11 cellular contexts compared by ENCODE assay signal in the genomic region with DNA sequence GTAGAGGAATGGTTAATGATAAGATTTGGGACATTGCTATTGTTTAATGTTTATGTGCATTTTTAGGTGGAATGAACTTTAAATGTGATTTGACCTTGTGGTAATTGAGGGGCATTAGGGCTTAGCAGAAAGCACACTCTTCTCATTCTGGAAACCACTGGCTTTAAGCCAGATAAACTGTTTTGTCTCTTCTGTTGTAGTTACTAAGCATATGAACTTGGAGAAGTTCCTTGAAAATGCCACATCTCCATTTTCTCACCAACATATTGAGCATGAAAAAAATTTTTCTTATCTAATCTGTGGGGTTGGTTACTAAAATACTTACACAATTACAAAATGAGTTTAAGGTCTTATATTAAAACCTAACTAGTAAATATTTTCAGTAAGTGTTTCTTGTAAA.
"Had no signal": no experiment of that assay in that cellular context is flagged by ENCODE, and none has a peak within 500 bp of the region (broad histone marks: within the 10 kb centered on the region; RNA-seq: fewer than 3 reads in every experiment).

No MANE protein-coding gene starts in this region.

- H3K9me3 ChIP-seq: breast epithelium, esophagus muscularis mucosa, tibial artery, vagina had no signal

- H3K27me3 ChIP-seq: breast epithelium, esophagus muscularis mucosa, tibial artery, vagina had no signal

- H3K27ac ChIP-seq: parathyroid adenoma, tibial artery, vagina had no signal

- H3K79me2 ChIP-seq: parathyroid adenoma had no signal

- H3K36me3 ChIP-seq: breast epithelium, esophagus muscularis mucosa, tibial artery, vagina had no signal

- H3K4me1 ChIP-seq: parathyroid adenoma, tibial artery, vagina had no signal

- H3K4me3 ChIP-seq: breast epithelium, esophagus muscularis mucosa, smooth muscle cell, tibial artery, vagina had no signal

- H3K9ac ChIP-seq: parathyroid adenoma had no signal

- H3K4me2 ChIP-seq: smooth muscle cell had no signal

- H2AFZ ChIP-seq: parathyroid adenoma had no signal

- DNase-seq: activated B cell treated with CpG ODN at 0.5 μM for 24 hours; activated CD4-positive, alpha-beta T cell treated with anti-CD3 and anti-CD28 coated beads, Interleukin-2, amount 10 ng/mL, durations not matched to agents 24 days and 14 days; amniotic stem cell; retina; T-helper 17 cell; tibial artery had no signal
